Comparison of ENCODE assay signal across 27 cellular contexts in genomic region chr7:157436076-157436475, GRCh38.
"Had no signal": no experiment of that assay in that cellular context is flagged by ENCODE, and none has a peak within 500 bp of the region (broad histone marks: within the 10 kb centered on the region; RNA-seq: fewer than 3 reads in every experiment).

No MANE protein-coding gene starts in this region.

- H3K79me2 ChIP-seq: parathyroid adenoma had no signal

- H3K4me2 ChIP-seq: smooth muscle cell had no signal

- H3K4me1 ChIP-seq: breast epithelium, parathyroid adenoma had no signal

- DNase-seq: activated CD4-positive, alpha-beta T cell treated with anti-CD3 and anti-CD28 coated beads for 48 hours; activated CD4-positive, alpha-beta T cell treated with anti-CD3 and anti-CD28 coated beads, Interleukin-2, amount 50 U/mL, for 48 hours; activated CD8-positive, alpha-beta memory T cell treated with anti-CD3 and anti-CD28 coated beads, Interleukin-2, amount 50 U/mL, for 48 hours; activated naive CD8-positive, alpha-beta T cell treated with anti-CD3 and anti-CD28 coated beads, Interleukin-2, amount 50 U/mL, for 24 hours; activated T-cell treated with anti-CD3 and anti-CD28 coated beads, Interleukin-2, amount 50 U/mL, for 24 hours; central memory CD4-positive, alpha-beta T cell; hippocampal formation; kidney glomerular epithelial cell; mesendoderm; mucosa of descending colon; stimulated activated CD4-positive, alpha-beta T cell treated with anti-CD3 and anti-CD28 coated beads, Interleukin-1b, Interleukin-23, amount 100 ng/mL, for 48 hours; stimulated activated naive B cell treated with anti-CD40 and anti-IgM and Interleukin-4, amounts not matched to agents 10 μg/mL and 1 μg/mL and 100 μg/mL, for 72 hours; T-helper 1 cell; WERI-Rb-1 had no signal

- H3K27me3 ChIP-seq: breast epithelium, tibial nerve had no signal

- H3K27ac ChIP-seq: breast epithelium, neutrophil, parathyroid adenoma, psoas muscle, tibial nerve, WERI-Rb-1 had no signal

- H3K9me3 ChIP-seq: breast epithelium, mucosa of descending colon, neutrophil, psoas muscle, tibial nerve had no signal

- H3K27ac Mint-ChIP-seq: activated naive CD4-positive, alpha-beta T cell treated with anti-CD3 and anti-CD28 coated beads, Interleukin-2, amount 50 U/mL, for 24 hours; activated naive CD8-positive, alpha-beta T cell treated with anti-CD3 and anti-CD28 coated beads, Interleukin-2, amount 50 U/mL, for 24 hours; activated T-cell treated with anti-CD3 and anti-CD28 coated beads, Interleukin-2, amount 50 U/mL, for 24 hours; nephron; stimulated activated naive B cell treated with anti-CD40 and anti-IgM and Interleukin-4, amounts not matched to agents 10 μg/mL and 1 μg/mL and 100 μg/mL, for 72 hours; T-helper 2 cell treated with Interferon-gamma antibody and Interleukin-4, amounts not matched to agents 5 μg/mL and 100 μg/mL, for 36 hours had no signal

- H2AFZ ChIP-seq: parathyroid adenoma had no signal

- H3K36me3 Mint-ChIP-seq: activated naive CD4-positive, alpha-beta T cell treated with anti-CD3 and anti-CD28 coated beads, Interleukin-2, amount 50 U/mL, for 24 hours had no signal

- H3K36me3 ChIP-seq: breast epithelium, neutrophil, tibial nerve, WERI-Rb-1 had no signal

- H3K4me3 Mint-ChIP-seq: activated naive CD4-positive, alpha-beta T cell treated with anti-CD3 and anti-CD28 coated beads, Interleukin-2, amount 50 U/mL, for 24 hours; activated naive CD8-positive, alpha-beta T cell treated with anti-CD3 and anti-CD28 coated beads, Interleukin-2, amount 50 U/mL, for 24 hours; activated T-cell treated with anti-CD3 and anti-CD28 coated beads, Interleukin-2, amount 50 U/mL, for 24 hours; nephron; stimulated activated naive B cell treated with anti-CD40 and anti-IgM and Interleukin-4, amounts not matched to agents 10 μg/mL and 1 μg/mL and 100 μg/mL, for 72 hours; T-helper 2 cell treated with Interferon-gamma antibody and Interleukin-4, amounts not matched to agents 5 μg/mL and 100 μg/mL, for 36 hours had no signal

- ATAC-seq: activated CD4-positive, CD25-positive, alpha-beta regulatory T cell treated with anti-CD3 and anti-CD28 coated beads, Interleukin-2, amount 50 U/mL, for 24 hours; activated naive CD8-positive, alpha-beta T cell treated with anti-CD3 and anti-CD28 coated beads, Interleukin-2, amount 50 U/mL, for 24 hours; esophagus mucosa; left lobe of liver; mucosa of descending colon; psoas muscle; stimulated activated naive B cell treated with anti-CD40 and anti-IgM and Interleukin-4, amounts not matched to agents 10 μg/mL and 1 μg/mL and 100 μg/mL, for 72 hours had no signal

- H3K27me3 Mint-ChIP-seq: activated naive CD4-positive, alpha-beta T cell treated with anti-CD3 and anti-CD28 coated beads, Interleukin-2, amount 50 U/mL, for 24 hours; activated T-cell treated with anti-CD3 and anti-CD28 coated beads, Interleukin-2, amount 50 U/mL, for 24 hours had no signal

- H3K9me3 Mint-ChIP-seq: activated naive CD4-positive, alpha-beta T cell treated with anti-CD3 and anti-CD28 coated beads, Interleukin-2, amount 50 U/mL, for 24 hours; activated naive CD8-positive, alpha-beta T cell treated with anti-CD3 and anti-CD28 coated beads, Interleukin-2, amount 50 U/mL, for 24 hours; activated T-cell treated with anti-CD3 and anti-CD28 coated beads, Interleukin-2, amount 50 U/mL, for 24 hours; nephron; T-helper 2 cell treated with Interferon-gamma antibody and Interleukin-4, amounts not matched to agents 5 μg/mL and 100 μg/mL, for 36 hours had no signal

- H3K4me3 ChIP-seq: breast epithelium, lung, mucosa of descending colon, psoas muscle, smooth muscle cell, tibial nerve had no signal
